In genomic region chr2:20516646-20517341, GRCh38 we compare ENCODE assay signal across 9 cellular contexts.
DNase-seq lines count a peak whose midpoint lies in the region; ATAC-seq, FAIRE-seq and TF ChIP-seq lines count a peak whose summit lies in the region.
"Had no signal": no experiment of that assay in that cellular context is flagged by ENCODE, and none has a peak within 500 bp of the region (broad histone marks: within the 10 kb centered on the region; RNA-seq: fewer than 3 reads in every experiment).

No MANE protein-coding gene starts in this region.

- no peak for DNase-seq in GM12892 (ENCODE audit: insufficient read length)
- no peak for DNase-seq in RCC 7860 (ENCODE audit: low spot score)
- DNase-seq in left lung: peak in 1 of 2 donors; percentile 49
- DNase-seq in left lobe of liver (ENCODE audit: low spot score): no peak
- DNase-seq in HEK293T (ENCODE audit: extremely low spot score): no peak
- DNase-seq in nephron progenitor cell: no peak
- DNase-seq in DMS153 treated with DMSO at 0.1 percent for 48 hours (lab: John Stamatoyannopoulos, UW; ENCODE audit: unreplicated experiment): no peak

- FAIRE-seq in GM12892 (lab: Jason Lieb, UNC) (peak; percentile 91), RCC 7860 (lab: Jason Lieb, UNC) (peak; percentile 35)

- TF ChIP-seq CTCF in left lung (IDR thresholded peaks at IDR 0.05): no peak
- TF ChIP-seq CTCF in nephron progenitor cell (IDR thresholded peaks at IDR 0.05): no peak

- H3K9me3 Mint-ChIP-seq in nephron progenitor cell: peaks cover 11% of the 10 kb centered on the region

- peaks cover 6% of the 10 kb centered on the region for H3K27me3 Mint-ChIP-seq in nephron progenitor cell (ENCODE audit: low read depth, poor library complexity)

- peak; percentile 93 for ATAC-seq in GM21786 (IDR thresholded peaks at IDR 0.05; ENCODE audit: unreplicated experiment)
- peak; percentile 88 for ATAC-seq in left lung
- ATAC-seq in left lobe of liver: no peak

- CTCF ChIA-PET in HEK293T (lab: Yijun Ruan, JAX): no interaction called here

- TF ChIP-seq POLR2A in GM12892 (IDR thresholded peaks at IDR 0.05; ENCODE audit: low read depth, low read length): no peak

- H3K4me3 ChIP-seq in left lung: no peak overlapping the region

- H3K4me1 Mint-ChIP-seq in nephron progenitor cell: peaks cover 33% of the 10 kb centered on the region

- POLR2A ChIA-PET in HEK293T (lab: Yijun Ruan, JAX): interaction anchor here (0.7 to 1.3 kb wide), 2 partner anchors 68 to 70 kb away, joined by 3 read pairs; partner anchors contain the start of gene RHOB

- H3K4me3 Mint-ChIP-seq in nephron progenitor cell: no peak overlapping the region
- H3K4me3 Mint-ChIP-seq: activated T-cell treated with anti-CD3 and anti-CD28 coated beads, Interleukin-2, amount 50 U/mL, for 72 hours had no signal

- no peaks in the 10 kb centered on the region for H3K36me3 ChIP-seq in left lung

- intact Hi-C loops in left lung (cut with DNase I): no loop called here

- H3K4me1 ChIP-seq in left lung: peaks cover 4% of the 10 kb centered on the region in 2 donors

- no peaks in the 10 kb centered on the region for H3K9me3 ChIP-seq in left lung

- no peak overlapping the region for H3K27ac Mint-ChIP-seq in nephron progenitor cell
- H3K27ac Mint-ChIP-seq: activated T-cell treated with anti-CD3 and anti-CD28 coated beads, Interleukin-2, amount 50 U/mL, for 72 hours had no signal

- peak overlapping the region in 1 of 2 donors; percentile 47 for H3K27ac ChIP-seq in left lung

- no peaks in the 10 kb centered on the region for H3K36me3 Mint-ChIP-seq in nephron progenitor cell (ENCODE audit: low read depth)

- H3K27me3 ChIP-seq in left lung: no peaks in the 10 kb centered on the region

TF ChIP-seq in HEK293T, 16 proteins besides CTCF, POLR2A, EP300 and RAD21:
- no peak for TF ChIP-seq ZNF384 (IDR thresholded peaks at IDR 0.05)
- no peak for TF ChIP-seq LEF1 (IDR thresholded peaks at IDR 0.05; ENCODE audit: borderline replicate concordance)
- TF ChIP-seq CTBP1 (IDR thresholded peaks at IDR 0.05; ENCODE audit: borderline replicate concordance): no peak
- no peak for TF ChIP-seq BHLHE40 (IDR thresholded peaks at IDR 0.05; ENCODE audit: borderline replicate concordance)
- TF ChIP-seq HDGF (IDR thresholded peaks at IDR 0.05; ENCODE audit: borderline replicate concordance): no peak
- TF ChIP-seq FOXM1 (IDR thresholded peaks at IDR 0.05; ENCODE audit: borderline replicate concordance): no peak
